In the genomic region with DNA sequence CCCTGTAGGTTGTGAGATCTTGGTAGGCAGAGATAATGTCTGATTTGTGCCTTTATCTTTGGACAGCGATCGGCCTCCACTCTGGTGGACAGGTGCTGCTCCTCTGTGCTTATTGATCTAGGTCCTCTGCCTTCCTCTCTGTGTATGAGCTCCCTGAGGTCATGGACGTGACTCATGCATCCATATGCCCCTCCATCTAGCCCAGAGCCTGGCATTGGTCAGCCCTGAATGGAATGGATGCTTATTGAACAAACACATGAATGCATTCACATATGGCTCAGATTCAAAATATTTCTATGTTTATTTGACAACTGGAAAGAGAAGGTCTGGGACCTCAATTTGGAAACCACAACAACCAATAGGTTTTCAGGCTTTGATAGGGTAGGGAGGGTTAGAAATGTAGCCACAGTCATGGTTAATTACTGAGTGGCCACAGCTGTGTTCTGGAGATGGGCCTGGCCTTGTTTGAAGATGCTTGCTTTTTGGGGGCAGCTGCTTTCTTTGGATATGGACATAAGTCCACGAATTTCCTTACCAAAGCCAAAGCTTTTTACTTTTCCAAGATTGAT, we compare ENCODE assay signal across 17 cellular contexts.
"Had no signal": no experiment of that assay in that cellular context is flagged by ENCODE, and none has a peak within 500 bp of the region (broad histone marks: within the 10 kb centered on the region; RNA-seq: fewer than 3 reads in every experiment).

No MANE protein-coding gene starts in this region.

- ATAC-seq: left lobe of liver; naive thymus-derived CD4-positive, alpha-beta T cell; psoas muscle; right cardiac atrium had no signal

- H3K27me3 Mint-ChIP-seq: activated naive CD8-positive, alpha-beta T cell treated with anti-CD3 and anti-CD28 coated beads for 36 hours; naive thymus-derived CD4-positive, alpha-beta T cell had no signal

- H3K36me3 ChIP-seq: brain microvascular endothelial cell, colonic mucosa, tibial artery had no signal

- H3K9me3 ChIP-seq: colonic mucosa, psoas muscle, tibial artery had no signal

- H3K27ac Mint-ChIP-seq: activated naive CD8-positive, alpha-beta T cell treated with anti-CD3 and anti-CD28 coated beads for 36 hours; naive thymus-derived CD4-positive, alpha-beta T cell had no signal

- DNase-seq: activated CD4-positive, alpha-beta T cell treated with anti-CD3 and anti-CD28 coated beads, Interleukin-2, amount 50 U/mL, for 48 hours; activated naive CD4-positive, alpha-beta T cell; activated naive CD8-positive, alpha-beta T cell treated with anti-CD3 and anti-CD28 coated beads for 36 hours; amygdala; brain microvascular endothelial cell; central memory CD4-positive, alpha-beta T cell; colonic mucosa; foreskin melanocyte; naive thymus-derived CD4-positive, alpha-beta T cell; psoas muscle; right cardiac atrium; stimulated activated CD4-positive, alpha-beta T cell treated with anti-CD3 and anti-CD28 coated beads, Interleukin-4, amount 100 ng/mL, for 1 hour; stimulated activated naive CD4-positive, alpha-beta T cell; tibial artery had no signal

- H3K4me3 ChIP-seq: colonic mucosa, lung, psoas muscle, skin epidermis, tibial artery had no signal

- H3K27me3 ChIP-seq: brain microvascular endothelial cell, colonic mucosa had no signal

- H3K4me1 ChIP-seq: colonic mucosa, psoas muscle, tibial artery had no signal

- H3K4me3 Mint-ChIP-seq: activated naive CD8-positive, alpha-beta T cell treated with anti-CD3 and anti-CD28 coated beads for 36 hours; naive thymus-derived CD4-positive, alpha-beta T cell had no signal

- H3K9me3 Mint-ChIP-seq: activated naive CD8-positive, alpha-beta T cell treated with anti-CD3 and anti-CD28 coated beads for 36 hours; naive thymus-derived CD4-positive, alpha-beta T cell had no signal

- H3K27ac ChIP-seq: brain microvascular endothelial cell, colonic mucosa, psoas muscle, skin epidermis, tibial artery had no signal
